Comparison of ENCODE assay signal across 1 cellular context in genomic region chr12:105107497-105108371, GRCh38.
A peak's percentile ranks its signal among the peaks of the same experiment; 100 is the strongest.
TF ChIP-seq lines count a peak whose summit lies in the region.

Gene WASHC4, plus strand, starts transcription at chr12:105107731. Its CDS starts 70 bp downstream, at chr12:105107801.

TF ChIP-seq in HepG2, 621 proteins besides CTCF, POLR2A, EP300 and RAD21 (continued from another document and continues in another):
- TF ChIP-seq PTBP1 (IDR thresholded peaks at IDR 0.05; ENCODE audit: low read depth, low read length, poor library complexity, severe bottlenecking) (no peak), CSRNP1 (CRISPR knock-in tag; IDR thresholded peaks at IDR 0.05) (no peak; the same call in 1 of the 2 replicates), ZNF101 (CRISPR knock-in tag; IDR thresholded peaks at IDR 0.05; ENCODE audit: borderline replicate concordance, low read depth) (peak; percentile 30; the same call in 1 of the 2 replicates), BCL6 (CRISPR knock-in tag; IDR thresholded peaks at IDR 0.05) (peak; percentile 33; the same call in 1 of the 2 replicates), TSC22D2 (CRISPR knock-in tag; IDR thresholded peaks at IDR 0.05; ENCODE audit: borderline replicate concordance) (no peak), SOX13 (IDR thresholded peaks at IDR 0.05) (peak; percentile 31; the same call in 1 of the 2 replicates), SOX13 (CRISPR knock-in tag; conservative IDR thresholded peaks at IDR 0.05 in 1 of 2, IDR thresholded peaks at IDR 0.05 in 1 of 2) (peak in 1 of 2 experiments; percentile 37; a peak in 1 of 4 replicates), ZNF782 (CRISPR knock-in tag; IDR thresholded peaks at IDR 0.05; ENCODE audit: borderline replicate concordance) (peak; percentile 86), BCLAF1 (IDR thresholded peaks at IDR 0.05) (no peak), ZNF343 (CRISPR knock-in tag; IDR thresholded peaks at IDR 0.05) (peak; percentile 94), GTF2F1 (IDR thresholded peaks at IDR 0.05; ENCODE audit: low read length) (no peak), ETV6 (CRISPR knock-in tag; conservative IDR thresholded peaks at IDR 0.05) (no peak), KDM3A (CRISPR knock-in tag; IDR thresholded peaks at IDR 0.05; ENCODE audit: low read depth) (no peak), ZFX (CRISPR knock-in tag; IDR thresholded peaks at IDR 0.05; ENCODE audit: low read depth) (peak; percentile 93), PATZ1 (CRISPR knock-in tag; IDR thresholded peaks at IDR 0.05) (peak; percentile 75), ZNF772 (CRISPR knock-in tag; IDR thresholded peaks at IDR 0.05) (peak; percentile 96), TEAD2 (CRISPR knock-in tag; IDR thresholded peaks at IDR 0.05) (no peak), SMAD1 (CRISPR knock-in tag; IDR thresholded peaks at IDR 0.05; ENCODE audit: borderline replicate concordance, low read depth) (peak; percentile 75; the same call in 1 of the 2 replicates), ATF4 (CRISPR knock-in tag; IDR thresholded peaks at IDR 0.05) (peak in 1 of 2 experiments; percentile 60; a peak in 2 of 4 replicates), HNF4G (IDR thresholded peaks at IDR 0.05; ENCODE audit: borderline replicate concordance, low read depth, low read length) (0 out of 2 replicates have a peak, but pooled peaks have one; percentile 8), HNF4G (CRISPR knock-in tag; IDR thresholded peaks at IDR 0.05; ENCODE audit: borderline replicate concordance, low read depth) (0 out of 2 replicates have a peak, but pooled peaks have one; percentile 18), ATF2 (CRISPR knock-in tag; IDR thresholded peaks at IDR 0.05) (peak; percentile 55; the same call in 1 of the 2 replicates), U2AF2 (IDR thresholded peaks at IDR 0.05; ENCODE audit: low read depth, low read length) (no peak), ZGPAT (CRISPR knock-in tag; IDR thresholded peaks at IDR 0.05) (peak; percentile 93), FOSL1 (CRISPR knock-in tag; IDR thresholded peaks at IDR 0.05; ENCODE audit: borderline replicate concordance) (0 out of 2 replicates have a peak, but pooled peaks have one; percentile 4), EED (CRISPR knock-in tag; IDR thresholded peaks at IDR 0.05) (peak; percentile 92), EHMT2 (IDR thresholded peaks at IDR 0.05; ENCODE audit: borderline replicate concordance, low read depth, low read length) (no peak), SNAPC5 (CRISPR knock-in tag; IDR thresholded peaks at IDR 0.05; ENCODE audit: borderline replicate concordance) (no peak), ZNF563 (CRISPR knock-in tag; IDR thresholded peaks at IDR 0.05) (peak; percentile 93), ZBTB1 (CRISPR knock-in tag; IDR thresholded peaks at IDR 0.05; ENCODE audit: borderline replicate concordance) (no peak), ZNF367 (CRISPR knock-in tag; IDR thresholded peaks at IDR 0.05; ENCODE audit: borderline replicate concordance) (no peak; the same call in 1 of the 2 replicates), ZNF460 (CRISPR knock-in tag; IDR thresholded peaks at IDR 0.05; ENCODE audit: borderline replicate concordance) (no peak), E2F5 (CRISPR knock-in tag; conservative IDR thresholded peaks at IDR 0.05) (peak; percentile 53; the same call in 1 of the 2 replicates), KLF13 (CRISPR knock-in tag; IDR thresholded peaks at IDR 0.05) (no peak), ZNF589 (CRISPR knock-in tag; conservative IDR thresholded peaks at IDR 0.05) (peak; percentile 78; the same call in 1 of the 2 replicates), CREB1 (IDR thresholded peaks at IDR 0.05) (peak; percentile 68), CREB1 (CRISPR knock-in tag; IDR thresholded peaks at IDR 0.05) (no peak), ZNF644 (CRISPR knock-in tag; IDR thresholded peaks at IDR 0.05; ENCODE audit: low read depth) (no peak)
- TF ChIP-seq, protein P1, sequence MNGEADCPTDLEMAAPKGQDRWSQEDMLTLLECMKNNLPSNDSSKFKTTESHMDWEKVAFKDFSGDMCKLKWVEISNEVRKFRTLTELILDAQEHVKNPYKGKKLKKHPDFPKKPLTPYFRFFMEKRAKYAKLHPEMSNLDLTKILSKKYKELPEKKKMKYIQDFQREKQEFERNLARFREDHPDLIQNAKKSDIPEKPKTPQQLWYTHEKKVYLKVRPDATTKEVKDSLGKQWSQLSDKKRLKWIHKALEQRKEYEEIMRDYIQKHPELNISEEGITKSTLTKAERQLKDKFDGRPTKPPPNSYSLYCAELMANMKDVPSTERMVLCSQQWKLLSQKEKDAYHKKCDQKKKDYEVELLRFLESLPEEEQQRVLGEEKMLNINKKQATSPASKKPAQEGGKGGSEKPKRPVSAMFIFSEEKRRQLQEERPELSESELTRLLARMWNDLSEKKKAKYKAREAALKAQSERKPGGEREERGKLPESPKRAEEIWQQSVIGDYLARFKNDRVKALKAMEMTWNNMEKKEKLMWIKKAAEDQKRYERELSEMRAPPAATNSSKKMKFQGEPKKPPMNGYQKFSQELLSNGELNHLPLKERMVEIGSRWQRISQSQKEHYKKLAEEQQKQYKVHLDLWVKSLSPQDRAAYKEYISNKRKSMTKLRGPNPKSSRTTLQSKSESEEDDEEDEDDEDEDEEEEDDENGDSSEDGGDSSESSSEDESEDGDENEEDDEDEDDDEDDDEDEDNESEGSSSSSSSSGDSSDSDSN (CRISPR knock-in tag; IDR thresholded peaks at IDR 0.05) = peak; percentile 94
- TF ChIP-seq, protein P2, sequence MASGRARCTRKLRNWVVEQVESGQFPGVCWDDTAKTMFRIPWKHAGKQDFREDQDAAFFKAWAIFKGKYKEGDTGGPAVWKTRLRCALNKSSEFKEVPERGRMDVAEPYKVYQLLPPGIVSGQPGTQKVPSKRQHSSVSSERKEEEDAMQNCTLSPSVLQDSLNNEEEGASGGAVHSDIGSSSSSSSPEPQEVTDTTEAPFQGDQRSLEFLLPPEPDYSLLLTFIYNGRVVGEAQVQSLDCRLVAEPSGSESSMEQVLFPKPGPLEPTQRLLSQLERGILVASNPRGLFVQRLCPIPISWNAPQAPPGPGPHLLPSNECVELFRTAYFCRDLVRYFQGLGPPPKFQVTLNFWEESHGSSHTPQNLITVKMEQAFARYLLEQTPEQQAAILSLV (CRISPR knock-in tag; IDR thresholded peaks at IDR 0.05; ENCODE audit: borderline replicate concordance) = peak; percentile 66; the same call in 1 of the 2 replicates
- TF ChIP-seq, protein P3, sequence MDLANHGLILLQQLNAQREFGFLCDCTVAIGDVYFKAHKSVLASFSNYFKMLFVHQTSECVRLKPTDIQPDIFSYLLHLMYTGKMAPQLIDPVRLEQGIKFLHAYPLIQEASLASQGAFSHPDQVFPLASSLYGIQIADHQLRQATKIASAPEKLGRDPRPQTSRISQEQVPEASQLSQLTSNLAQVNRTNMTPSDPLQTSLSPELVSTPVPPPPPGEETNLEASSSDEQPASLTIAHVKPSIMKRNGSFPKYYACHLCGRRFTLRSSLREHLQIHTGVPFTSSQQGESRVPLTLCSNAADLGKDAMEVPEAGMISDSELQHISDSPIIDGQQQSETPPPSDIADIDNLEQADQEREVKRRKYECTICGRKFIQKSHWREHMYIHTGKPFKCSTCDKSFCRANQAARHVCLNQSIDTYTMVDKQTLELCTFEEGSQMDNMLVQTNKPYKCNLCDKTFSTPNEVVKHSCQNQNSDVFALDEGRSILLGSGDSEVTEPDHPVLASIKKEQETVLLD (CRISPR knock-in tag; IDR thresholded peaks at IDR 0.05; ENCODE audit: low read depth) = peak; percentile 83
